Comparison of ENCODE assay signal across 23 cellular contexts in the genomic region with DNA sequence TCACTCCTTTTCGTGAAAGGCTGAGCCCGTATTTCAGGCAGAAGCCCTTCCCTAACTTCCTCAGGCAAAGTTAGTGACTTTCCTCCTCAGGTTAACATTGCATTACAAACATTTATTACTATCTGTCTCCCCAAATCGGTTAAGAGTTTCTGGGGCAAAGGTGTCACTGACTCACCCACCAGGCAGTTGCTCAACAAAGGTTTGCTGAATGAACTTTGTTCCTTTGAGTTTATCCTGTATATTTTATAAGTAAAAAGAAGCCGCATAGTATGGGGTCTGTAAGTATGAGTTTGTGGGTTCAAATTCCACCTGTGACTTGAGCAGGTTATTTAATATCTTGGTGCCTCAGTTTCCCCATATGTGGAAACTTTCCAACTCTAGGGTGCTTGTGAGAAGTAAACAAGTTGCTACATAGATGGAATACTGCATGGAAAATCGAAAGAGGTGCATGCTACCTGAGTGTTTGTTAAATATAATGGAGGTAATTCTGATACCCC.
DNase-seq lines count a peak whose midpoint lies in the region; ATAC-seq, FAIRE-seq and TF ChIP-seq lines count a peak whose summit lies in the region.
"Had no signal": no experiment of that assay in that cellular context is flagged by ENCODE, and none has a peak within 500 bp of the region (broad histone marks: within the 10 kb centered on the region; RNA-seq: fewer than 3 reads in every experiment).

No MANE protein-coding gene starts in this region.

- H3K27ac ChIP-seq in GM23248: no peak overlapping the region
- H3K27ac ChIP-seq in mucosa of rectum (ENCODE audit: low read depth in 2 of 2, low read length in 2 of 2): peak overlapping the region; percentile 11 to 26
- no peak overlapping the region for H3K27ac ChIP-seq in left ventricle myocardium inferior (replicated peaks)
- H3K27ac ChIP-seq: C4-2B, SJSA1, skin epidermis, WERI-Rb-1 had no signal

- H3K36me3 ChIP-seq in GM23248 (ENCODE audit: low read depth): no peaks in the 10 kb centered on the region
- H3K36me3 ChIP-seq in mucosa of rectum (ENCODE audit: control insufficient read depth in 2 of 2, insufficient read depth in 2 of 2, low read length in 2 of 2): no peaks in the 10 kb centered on the region
- peaks cover 5% of the 10 kb centered on the region for H3K36me3 ChIP-seq in left ventricle myocardium inferior
- H3K36me3 ChIP-seq: SJSA1, WERI-Rb-1 had no signal

- no peaks in the 10 kb centered on the region for H3K9me2 ChIP-seq in GM23248 (ENCODE audit: insufficient read depth)

- no peak overlapping the region for H3K4me2 ChIP-seq in GM23248 (ENCODE audit: unreplicated experiment)

- FAIRE-seq in RCC 7860 (lab: Jason Lieb, UNC): peak; percentile 7
- FAIRE-seq: GM12891 had no signal

- H4K20me1 ChIP-seq in GM23248 (ENCODE audit: insufficient read depth): no peaks in the 10 kb centered on the region

- no peak overlapping the region for H2AFZ ChIP-seq in GM23248

- no peak for TF ChIP-seq CTCF in left ventricle myocardium inferior (IDR thresholded peaks at IDR 0.05; ENCODE audit: borderline replicate concordance)

- peak; percentile 35 for DNase-seq in GM23248
- DNase-seq in RCC 7860 (ENCODE audit: low spot score): peak; percentile 43
- DNase-seq in left ventricle myocardium inferior: no peak
- DNase-seq in T-helper 9 cell: no peak
- DNase-seq in NCI-H748 treated with DMSO at 0.1 percent for 48 hours (lab: John Stamatoyannopoulos, UW): no peak
- DNase-seq in NCI-H510A (lab: John Stamatoyannopoulos, UW): no peak
- DNase-seq: ACHN; activated CD4-positive, alpha-beta T cell treated with anti-CD3 and anti-CD28 coated beads, Interleukin-2, amount 50 U/mL, for 4 hours; activated naive CD4-positive, alpha-beta T cell; activated T-cell treated with anti-CD3 and anti-CD28 coated beads for 4 hours; DMS153; effector CD4-positive, alpha-beta T cell; mesendoderm; NCI-H1417 treated with DMSO at 0.1 percent for 48 hours; stimulated activated CD4-positive, alpha-beta T cell treated with anti-CD3 and anti-CD28 coated beads, Interleukin-4, amount 100 ng/mL, for 24 hours; T-helper 17 cell; WERI-Rb-1 had no signal

- in situ Hi-C loops in GM23248 (cut with MboI): no loop called here

- no peaks in the 10 kb centered on the region for H3K79me2 ChIP-seq in GM23248 (ENCODE audit: insufficient read depth)

- intact Hi-C loops in left ventricle myocardium inferior (cut with micrococcal nuclease): no loop called here

- H3K4me3 ChIP-seq in GM23248 (no peak overlapping the region), mucosa of rectum (ENCODE audit: low read length in 2 of 2) (peak overlapping the region in 1 of 2 donors; percentile 8), left ventricle myocardium inferior (no peak overlapping the region)
- H3K4me3 ChIP-seq: SJSA1, skin epidermis had no signal

- H3F3A ChIP-seq in GM23248 (ENCODE audit: insufficient read depth): peaks cover 35% of the 10 kb centered on the region

- H3K4me1 ChIP-seq in GM23248 (ENCODE audit: insufficient read depth) (peaks cover 25% of the 10 kb centered on the region), mucosa of rectum (ENCODE audit: control insufficient read depth in 2 of 2, insufficient read depth in 2 of 2, low read length in 2 of 2) (peaks cover 9 to 10% of the 10 kb centered on the region in 2 donors), left ventricle myocardium inferior (peaks cover 7% of the 10 kb centered on the region)

- 76 to 77% methylated on average over 5 of the region's 5 CpGs for WGBS in GM23248 (ENCODE audit: low coverage in 1 of 2, low lambda C conversion rate in 2 of 2, missing lambda C conversion rate in 2 of 2), 2 experiments

- no peaks in the 10 kb centered on the region for H3K9me3 ChIP-seq in GM23248 (ENCODE audit: low read depth)
- no peaks in the 10 kb centered on the region for H3K9me3 ChIP-seq in mucosa of rectum (ENCODE audit: control insufficient read depth in 2 of 2, low read length in 2 of 2)
- H3K9me3 ChIP-seq in left ventricle myocardium inferior (replicated peaks): peaks cover 13% of the 10 kb centered on the region

- H3K27me3 ChIP-seq in GM23248 (replicated peaks; ENCODE audit: insufficient read depth) (no peaks in the 10 kb centered on the region), mucosa of rectum (ENCODE audit: control insufficient read depth in 2 of 2, insufficient read depth in 2 of 2, low read length in 2 of 2) (no peaks in the 10 kb centered on the region), left ventricle myocardium inferior (ENCODE audit: low read depth) (no peaks in the 10 kb centered on the region)
- H3K27me3 ChIP-seq: SJSA1 had no signal

- peak; percentile 69 for ATAC-seq in esophagus mucosa
- ATAC-seq: T-helper 17 cell had no signal

- H3K9ac ChIP-seq in GM23248: no peak overlapping the region
- H3K9ac ChIP-seq in mucosa of rectum (ENCODE audit: low read depth in 1 of 2, low read length in 2 of 2): no peak overlapping the region

Comparison
In these comparisons a context has a peak if more than half of its experiments do, and no peak if none do; other contexts are left out.
1. DNase-seq: peak in GM23248 (single experiment) and RCC 7860 (single experiment); none in left ventricle myocardium inferior (single experiment), T-helper 9 cell (single experiment), NCI-H748 treated with DMSO at 0.1 percent for 48 hours (single experiment) and NCI-H510A (single experiment).
2. H3K27ac ChIP-seq: peak in mucosa of rectum (2 of 2); none in GM23248 (single experiment) and left ventricle myocardium inferior (single experiment).